Comparison of ENCODE assay signal across 20 cellular contexts in genomic region chr15:89926158-89926557, GRCh38. TPM values are rescaled to one million over a fixed set of nuclear protein-coding genes. Genes with fewer than 3 reads are reported as not detected.
DNase-seq lines count a peak whose midpoint lies in the region; ATAC-seq and TF ChIP-seq lines count a peak whose summit lies in the region.
"Had no signal": no experiment of that assay in that cellular context is flagged by ENCODE, and none has a peak within 500 bp of the region (broad histone marks: within the 10 kb centered on the region; RNA-seq: fewer than 3 reads in every experiment).

No MANE protein-coding gene starts in this region.

- H3K27ac ChIP-seq in GM23248 (no peak overlapping the region), body of pancreas (no peak overlapping the region), neuronal stem cell (replicated peaks; ENCODE audit: low read length) (no peak overlapping the region)
- H3K27ac ChIP-seq: A549, PC-9 had no signal

- H3K9me2 ChIP-seq in GM23248 (ENCODE audit: insufficient read depth), result no peaks in the 10 kb centered on the region

- no peak overlapping the region for H4K8ac ChIP-seq in neuronal stem cell (ENCODE audit: low read depth, low read length)

- H3K4me1 ChIP-seq in GM23248 (ENCODE audit: insufficient read depth) (0 out of 2 replicates have a peak, but pooled peaks cover 3% of the 10 kb centered on the region), body of pancreas (peaks cover 16% of the 10 kb centered on the region), neuronal stem cell (ENCODE audit: control insufficient read depth in 2 of 2, insufficient read depth in 1 of 2, low read depth in 1 of 2, low read length in 2 of 2) (no peaks in the 10 kb centered on the region)
- H3K4me1 ChIP-seq: A549 had no signal

- H3K79me1 ChIP-seq in neuronal stem cell (ENCODE audit: low read depth, low read length), result no peaks in the 10 kb centered on the region

- H3K18ac ChIP-seq in neuronal stem cell (ENCODE audit: low read length), result no peak overlapping the region

- CTCF ChIA-PET in activated CD4-positive, alpha-beta memory T cell treated with anti-CD3 and anti-CD28 coated beads for 36 hours (lab: Charles Lee), result no interaction called here

- H3K4me3 ChIP-seq in GM23248 (no peak overlapping the region), body of pancreas (no peak overlapping the region), neuronal stem cell (ENCODE audit: low read length in 2 of 2) (no peak overlapping the region)
- H3K4me3 ChIP-seq: A549, PC-9 had no signal

- no peak overlapping the region for H3K23ac ChIP-seq in neuronal stem cell (ENCODE audit: low read depth, low read length, poor library complexity)

- WGBS in GM23248 (ENCODE audit: low coverage in 1 of 2, low lambda C conversion rate in 2 of 2, missing lambda C conversion rate in 2 of 2), 2 experiments, result 8 to 23% methylated on average over 2 of the region's 2 CpGs
- WGBS in body of pancreas, 2 donors, result 37 to 56% methylated on average over 2 of the region's 2 CpGs
- WGBS in neuronal stem cell (ENCODE audit: extremely low coverage in 2 of 2, insufficient read length in 2 of 2, insufficient replicate concordance in 1 of 2), 2 donors, result no CpG with 5 or more reads among the region's 2 CpGs

- no peaks in the 10 kb centered on the region for H3K27me3 ChIP-seq in GM23248 (replicated peaks; ENCODE audit: insufficient read depth)
- H3K27me3 ChIP-seq in body of pancreas, result no peaks in the 10 kb centered on the region
- H3K27me3 ChIP-seq in neuronal stem cell (ENCODE audit: control insufficient read depth in 3 of 3, insufficient read depth in 3 of 3, low read depth in 1 of 3, low read length in 3 of 3), result no peaks in the 10 kb centered on the region

- no peak overlapping the region for H3K4ac ChIP-seq in neuronal stem cell (ENCODE audit: low read length)

- H4K91ac ChIP-seq in neuronal stem cell (ENCODE audit: low read depth, low read length, poor library complexity), result no peak overlapping the region

- H2AK5ac ChIP-seq in neuronal stem cell (ENCODE audit: low read depth, low read length), result no peak overlapping the region

- H3K9me3 ChIP-seq in GM23248 (ENCODE audit: low read depth) (no peaks in the 10 kb centered on the region), body of pancreas (no peaks in the 10 kb centered on the region), neuronal stem cell (replicated peaks in 1 of 2; ENCODE audit: control insufficient read depth in 2 of 2, insufficient read depth in 1 of 2, low read depth in 1 of 2, low read length in 2 of 2) (no peaks in the 10 kb centered on the region)
- H3K9me3 ChIP-seq: A549 had no signal

- no peak overlapping the region for H3K9ac ChIP-seq in GM23248
- no peak overlapping the region for H3K9ac ChIP-seq in neuronal stem cell (ENCODE audit: low read depth, low read length, poor library complexity)

- no peak overlapping the region for H3K27ac Mint-ChIP-seq in activated CD4-positive, alpha-beta memory T cell treated with anti-CD3 and anti-CD28 coated beads for 36 hours
- no peak overlapping the region for H3K27ac Mint-ChIP-seq in activated T-helper 2 cell treated with anti-CD3 and anti-CD28 coated beads, Interferon-gamma antibody, Interleukin-2, Interleukin-4, amounts not matched to agents 10 μg/mL and 5 μg/mL and 100 μg/mL, durations not matched to agents 14 hours and 24 hours and 36 hours
- H3K27ac Mint-ChIP-seq: B cell; CD4-positive, CD25-positive, alpha-beta regulatory T cell had no signal

- H3K36me3 ChIP-seq in GM23248 (ENCODE audit: low read depth) (no peaks in the 10 kb centered on the region), body of pancreas (replicated peaks in 1 of 2; ENCODE audit: insufficient read depth in 1 of 2, low read depth in 2 of 2) (no peaks in the 10 kb centered on the region), neuronal stem cell (replicated peaks in 1 of 2; ENCODE audit: control insufficient read depth in 2 of 2, insufficient read depth in 2 of 2, low read length in 2 of 2) (no peaks in the 10 kb centered on the region)

- H3K9me3 Mint-ChIP-seq in activated CD4-positive, alpha-beta memory T cell treated with anti-CD3 and anti-CD28 coated beads for 36 hours, result no peaks in the 10 kb centered on the region
- no peaks in the 10 kb centered on the region for H3K9me3 Mint-ChIP-seq in activated T-helper 2 cell treated with anti-CD3 and anti-CD28 coated beads, Interferon-gamma antibody, Interleukin-2, Interleukin-4, amounts not matched to agents 10 μg/mL and 5 μg/mL and 100 μg/mL, durations not matched to agents 14 hours and 24 hours and 36 hours
- H3K9me3 Mint-ChIP-seq: CD4-positive, CD25-positive, alpha-beta regulatory T cell had no signal

- H3F3A ChIP-seq in GM23248 (ENCODE audit: insufficient read depth), result no peaks in the 10 kb centered on the region

- intact Hi-C loops in body of pancreas (cut with DNase I), result no loop called here
- intact Hi-C loops in activated CD4-positive, alpha-beta memory T cell treated with anti-CD3 and anti-CD28 coated beads for 36 hours (cut with micrococcal nuclease), result no loop called here
- intact Hi-C loops in activated T-helper 2 cell treated with anti-CD3 and anti-CD28 coated beads, Interferon-gamma antibody, Interleukin-2, Interleukin-4, amounts not matched to agents 10 μg/mL and 5 μg/mL and 100 μg/mL, durations not matched to agents 14 hours and 24 hours and 36 hours (cut with micrococcal nuclease), result no loop called here

- in situ Hi-C loops in GM23248 (cut with MboI), result no loop called here

- H3K27me3 Mint-ChIP-seq in activated CD4-positive, alpha-beta memory T cell treated with anti-CD3 and anti-CD28 coated beads for 36 hours, result no peaks in the 10 kb centered on the region
- peaks cover 5% of the 10 kb centered on the region for H3K27me3 Mint-ChIP-seq in activated T-helper 2 cell treated with anti-CD3 and anti-CD28 coated beads, Interferon-gamma antibody, Interleukin-2, Interleukin-4, amounts not matched to agents 10 μg/mL and 5 μg/mL and 100 μg/mL, durations not matched to agents 14 hours and 24 hours and 36 hours (ENCODE audit: low read depth)
- H3K27me3 Mint-ChIP-seq: B cell had no signal

- POLR2A ChIA-PET in activated CD4-positive, alpha-beta memory T cell treated with anti-CD3 and anti-CD28 coated beads for 36 hours (lab: Charles Lee), result no interaction called here

- no peaks in the 10 kb centered on the region for H4K20me1 ChIP-seq in GM23248 (ENCODE audit: insufficient read depth)

- no peaks in the 10 kb centered on the region for H3K36me3 Mint-ChIP-seq in activated CD4-positive, alpha-beta memory T cell treated with anti-CD3 and anti-CD28 coated beads for 36 hours
- no peaks in the 10 kb centered on the region for H3K36me3 Mint-ChIP-seq in activated T-helper 2 cell treated with anti-CD3 and anti-CD28 coated beads, Interferon-gamma antibody, Interleukin-2, Interleukin-4, amounts not matched to agents 10 μg/mL and 5 μg/mL and 100 μg/mL, durations not matched to agents 14 hours and 24 hours and 36 hours (ENCODE audit: low read depth)
- H3K36me3 Mint-ChIP-seq: CD4-positive, CD25-positive, alpha-beta regulatory T cell had no signal

- H2BK15ac ChIP-seq in neuronal stem cell (ENCODE audit: low read length), result no peak overlapping the region

- H2BK5ac ChIP-seq in neuronal stem cell (ENCODE audit: low read length), result no peak overlapping the region

- no peak overlapping the region for H3K14ac ChIP-seq in neuronal stem cell (ENCODE audit: low read length)

- H3K4me2 ChIP-seq in GM23248 (ENCODE audit: unreplicated experiment) (no peak overlapping the region), neuronal stem cell (ENCODE audit: insufficient read depth, low read length, poor library complexity, severe bottlenecking) (no peak overlapping the region)
- H3K4me2 ChIP-seq: A549, PC-9 had no signal

- H3K79me2 ChIP-seq in GM23248 (ENCODE audit: insufficient read depth), result no peaks in the 10 kb centered on the region

- H2AFZ ChIP-seq in GM23248 (no peak overlapping the region), neuronal stem cell (ENCODE audit: low read length) (no peak overlapping the region)
- H2AFZ ChIP-seq: PC-9 had no signal

- ATAC-seq in body of pancreas (peak; percentile 74), left lobe of liver (peak; percentile 82), HG03521 (IDR thresholded peaks at IDR 0.05; ENCODE audit: unreplicated experiment) (no peak)
- ATAC-seq: A549, HCT116 had no signal

- TF ChIP-seq CTCF in AG09319 (IDR thresholded peaks at IDR 0.05; ENCODE audit: low read depth, low read length), result no peak
- no peak for TF ChIP-seq CTCF in body of pancreas (IDR thresholded peaks at IDR 0.05)

- H3K4me1 Mint-ChIP-seq in activated CD4-positive, alpha-beta memory T cell treated with anti-CD3 and anti-CD28 coated beads for 36 hours (ENCODE audit: low read depth), result no peaks in the 10 kb centered on the region
- H3K4me1 Mint-ChIP-seq in activated T-helper 2 cell treated with anti-CD3 and anti-CD28 coated beads, Interferon-gamma antibody, Interleukin-2, Interleukin-4, amounts not matched to agents 10 μg/mL and 5 μg/mL and 100 μg/mL, durations not matched to agents 14 hours and 24 hours and 36 hours (ENCODE audit: low read depth), result no peaks in the 10 kb centered on the region
- H3K4me1 Mint-ChIP-seq: B cell; CD4-positive, CD25-positive, alpha-beta regulatory T cell had no signal

- no peak overlapping the region for H2BK12ac ChIP-seq in neuronal stem cell (ENCODE audit: low read length)

- H3K4me3 Mint-ChIP-seq in activated CD4-positive, alpha-beta memory T cell treated with anti-CD3 and anti-CD28 coated beads for 36 hours, result no peak overlapping the region
- no peak overlapping the region for H3K4me3 Mint-ChIP-seq in activated T-helper 2 cell treated with anti-CD3 and anti-CD28 coated beads, Interferon-gamma antibody, Interleukin-2, Interleukin-4, amounts not matched to agents 10 μg/mL and 5 μg/mL and 100 μg/mL, durations not matched to agents 14 hours and 24 hours and 36 hours (ENCODE audit: low read depth)
- H3K4me3 Mint-ChIP-seq: B cell; CD4-positive, CD25-positive, alpha-beta regulatory T cell had no signal

- TF ChIP-seq POLR2A in body of pancreas (IDR thresholded peaks at IDR 0.05), result no peak

- H2BK120ac ChIP-seq in neuronal stem cell (ENCODE audit: low read depth, low read length), result no peak overlapping the region

- DNase-seq in AG09319 (ENCODE audit: extremely low read depth, low read depth), result peak; percentile 46
- DNase-seq in GM23248, result peak; percentile 91
- DNase-seq in body of pancreas, result peak; percentile 66 to 81 (median 72)
- peak; percentile 54 for DNase-seq in left lobe of liver (ENCODE audit: low spot score)
- no peak for DNase-seq in activated CD4-positive, alpha-beta memory T cell treated with anti-CD3 and anti-CD28 coated beads for 36 hours
- DNase-seq in neuronal stem cell (ENCODE audit: low spot score), result no peak
- DNase-seq in activated T-helper 2 cell treated with anti-CD3 and anti-CD28 coated beads, Interferon-gamma antibody, Interleukin-2, Interleukin-4, amounts not matched to agents 10 μg/mL and 5 μg/mL and 100 μg/mL, durations not matched to agents 14 hours and 24 hours and 36 hours (ENCODE audit: low spot score), result no peak
- DNase-seq: Calu3; CD4-positive, CD25-positive, alpha-beta regulatory T cell; DMS79; NCI-H1048; NCI-H1436 treated with DMSO at 0.1 percent for 48 hours; NCI-H2029 treated with DMSO at 0.1 percent for 48 hours; NCI-H510A treated with DMSO at 0.1 percent for 48 hours; NCI-H82; PC-9 had no signal

RNA-seq across cellular contexts. Expression of gene ARPIN, which starts 13.4 kb away (rescaled TPM):
- 8.7 and 9.0 TPM in 2 replicates for total RNA-seq in GM23248 (2014; rRNA removed; shearing (Covaris generic))
- polyA plus RNA-seq in GM23248 (2016; fragmentation: Nextera tagmentation; extraction: Ambion mirVana), result 5.4 and 6.0 TPM in 2 replicates
- total RNA-seq in body of pancreas, result 10 to 100 TPM; 23.1 to 40.5 TPM
- total RNA-seq in left lobe of liver, result 6.2 TPM
- under 1 TPM in 1 of 2 experiments, not detected in 1; 0.05 TPM for total RNA-seq in activated CD4-positive, alpha-beta memory T cell treated with anti-CD3 and anti-CD28 coated beads for 36 hours
- 6.9 TPM for polyA plus RNA-seq in neuronal stem cell (2013, experiment 1 of 2)
- polyA plus RNA-seq in neuronal stem cell (2013, experiment 2 of 2), result 6.9 TPM
- not detected in 2 replicates for total RNA-seq in activated T-helper 2 cell treated with anti-CD3 and anti-CD28 coated beads, Interferon-gamma antibody, Interleukin-2, Interleukin-4, amounts not matched to agents 10 μg/mL and 5 μg/mL and 100 μg/mL, durations not matched to agents 14 hours and 24 hours and 36 hours
- total RNA-seq: CD4-positive, CD25-positive, alpha-beta regulatory T cell had no signal
- polyA plus RNA-seq: CD4-positive, CD25-positive, alpha-beta regulatory T cell had no signal

RNA-seq across cellular contexts. Expression of gene AP3S2, which starts 32.4 kb away (rescaled TPM):
- total RNA-seq in GM23248 (2014; rRNA removed; shearing (Covaris generic)), result 78.7 and 85.0 TPM in 2 replicates
- 23.7 and 27.0 TPM in 2 replicates for polyA plus RNA-seq in GM23248 (2016; fragmentation: Nextera tagmentation; extraction: Ambion mirVana)
- total RNA-seq in body of pancreas (10 to 100 TPM; 32.3 to 57.6 TPM), left lobe of liver (26.4 TPM)
- 10 to 100 TPM; 17.2 to 23.5 TPM for total RNA-seq in activated CD4-positive, alpha-beta memory T cell treated with anti-CD3 and anti-CD28 coated beads for 36 hours
- polyA plus RNA-seq in neuronal stem cell (2013, experiment 1 of 2), result 30.6 TPM
- polyA plus RNA-seq in neuronal stem cell (2013, experiment 2 of 2), result 30.8 TPM
- total RNA-seq in activated T-helper 2 cell treated with anti-CD3 and anti-CD28 coated beads, Interferon-gamma antibody, Interleukin-2, Interleukin-4, amounts not matched to agents 10 μg/mL and 5 μg/mL and 100 μg/mL, durations not matched to agents 14 hours and 24 hours and 36 hours, result 20.6 and 24.6 TPM in 2 replicates

Comparison
In these comparisons a context has a peak if more than half of its experiments do, and no peak if none do; other contexts are left out.
1. DNase-seq: peak in AG09319 (single experiment), GM23248 (single experiment), body of pancreas (4 of 4) and left lobe of liver (single experiment); none in activated CD4-positive, alpha-beta memory T cell treated with anti-CD3 and anti-CD28 coated beads for 36 hours (single experiment), neuronal stem cell (single experiment) and activated T-helper 2 cell treated with anti-CD3 and anti-CD28 coated beads, Interferon-gamma antibody, Interleukin-2, Interleukin-4, amounts not matched to agents 10 μg/mL and 5 μg/mL and 100 μg/mL, durations not matched to agents 14 hours and 24 hours and 36 hours (single experiment).